ENCODE assay signal across 14 cellular contexts in genomic region chr5:124289122-124289521, GRCh38.
DNase-seq lines count a peak whose midpoint lies in the region; ATAC-seq, FAIRE-seq and TF ChIP-seq lines count a peak whose summit lies in the region.
"Had no signal": no experiment of that assay in that cellular context is flagged by ENCODE, and none has a peak within 500 bp of the region (broad histone marks: within the 10 kb centered on the region; RNA-seq: fewer than 3 reads in every experiment).

No MANE protein-coding gene starts in this region.

- H3K36me3 Mint-ChIP-seq in CD8-positive, alpha-beta T cell, result no peaks in the 10 kb centered on the region
- H3K36me3 Mint-ChIP-seq: stimulated activated memory B cell treated with anti-CD40 and anti-IgM and Interleukin-4, amounts not matched to agents 10 μg/mL and 1 μg/mL and 100 μg/mL, for 72 hours had no signal

- CTCF ChIA-PET in CD8-positive, alpha-beta T cell (lab: Charles Lee), result no interaction called here

- no peaks in the 10 kb centered on the region for H3K4me1 Mint-ChIP-seq in CD8-positive, alpha-beta T cell (ENCODE audit: low read depth)
- H3K4me1 Mint-ChIP-seq: stimulated activated memory B cell treated with anti-CD40 and anti-IgM and Interleukin-4, amounts not matched to agents 10 μg/mL and 1 μg/mL and 100 μg/mL, for 72 hours had no signal

- H3K36me3 ChIP-seq in HUES6 (ENCODE audit: control insufficient read depth, insufficient read depth, low read length), result no peaks in the 10 kb centered on the region
- no peaks in the 10 kb centered on the region for H3K36me3 ChIP-seq in left ventricle myocardium inferior
- no peaks in the 10 kb centered on the region for H3K36me3 ChIP-seq in prostate gland
- H3K36me3 ChIP-seq in CD8-positive, alpha-beta T cell (ENCODE audit: insufficient read depth, low read length), result no peaks in the 10 kb centered on the region

- intact Hi-C loops in left ventricle myocardium inferior (cut with micrococcal nuclease), result no loop called here
- intact Hi-C loops in prostate gland (cut with DNase I), result no loop called here
- intact Hi-C loops in CD8-positive, alpha-beta T cell (cut with DNase I, micrococcal nuclease), result no loop called here

- TF ChIP-seq CTCF in left ventricle myocardium inferior (IDR thresholded peaks at IDR 0.05; ENCODE audit: borderline replicate concordance) (no peak), prostate gland (IDR thresholded peaks at IDR 0.05) (no peak)
- TF ChIP-seq CTCF in CD8-positive, alpha-beta T cell (IDR thresholded peaks at IDR 0.05), result no peak

- WGBS in prostate gland, result 26% methylated on average over 4 of the region's 4 CpGs

- no peak overlapping the region for H3K27ac Mint-ChIP-seq in CD8-positive, alpha-beta T cell
- H3K27ac Mint-ChIP-seq: HFFc6; stimulated activated memory B cell treated with anti-CD40 and anti-IgM and Interleukin-4, amounts not matched to agents 10 μg/mL and 1 μg/mL and 100 μg/mL, for 72 hours had no signal

- POLR2A ChIA-PET in CD8-positive, alpha-beta T cell (lab: Charles Lee), result no interaction called here

- peak overlapping the region; percentile 15 for H3K9ac ChIP-seq in HUES6 (ENCODE audit: low read length)

- no peak overlapping the region for H3K4me3 ChIP-seq in HUES6 (ENCODE audit: low read depth, low read length)
- no peak overlapping the region for H3K4me3 ChIP-seq in left ventricle myocardium inferior
- H3K4me3 ChIP-seq in prostate gland, result no peak overlapping the region
- no peak overlapping the region for H3K4me3 ChIP-seq in CD8-positive, alpha-beta T cell (ENCODE audit: low read depth, low read length)
- H3K4me3 ChIP-seq: coronary artery had no signal

- no peaks in the 10 kb centered on the region for H3K27me3 ChIP-seq in HUES6 (ENCODE audit: control insufficient read depth, insufficient read depth, low read length)
- H3K27me3 ChIP-seq in left ventricle myocardium inferior (ENCODE audit: low read depth), result no peaks in the 10 kb centered on the region
- H3K27me3 ChIP-seq in prostate gland (replicated peaks; ENCODE audit: insufficient read depth), result no peaks in the 10 kb centered on the region
- H3K27me3 ChIP-seq in CD8-positive, alpha-beta T cell (ENCODE audit: insufficient read depth, low read length), result no peaks in the 10 kb centered on the region

- no peak for TF ChIP-seq POLR2A in prostate gland (IDR thresholded peaks at IDR 0.05)
- no peak for TF ChIP-seq POLR2A in GM12891 (IDR thresholded peaks at IDR 0.05; ENCODE audit: low read depth, low read length)

- no peak for ATAC-seq in CD8-positive, alpha-beta T cell
- ATAC-seq: stimulated activated memory B cell treated with anti-CD40 and anti-IgM and Interleukin-4, amounts not matched to agents 10 μg/mL and 1 μg/mL and 100 μg/mL, for 72 hours had no signal

- H3K4me1 ChIP-seq in HUES6 (ENCODE audit: control insufficient read depth, insufficient read depth, low read length) (peaks cover 18% of the 10 kb centered on the region), left ventricle myocardium inferior (peaks cover 24% of the 10 kb centered on the region), prostate gland (replicated peaks) (peaks cover 6% of the 10 kb centered on the region)
- H3K4me1 ChIP-seq in CD8-positive, alpha-beta T cell (ENCODE audit: insufficient read depth, low read length), result no peaks in the 10 kb centered on the region

- no peak for FAIRE-seq in GM12891 (lab: Jason Lieb, UNC)

- no peak overlapping the region for H3K4me3 Mint-ChIP-seq in CD8-positive, alpha-beta T cell
- H3K4me3 Mint-ChIP-seq: HFFc6; stimulated activated memory B cell treated with anti-CD40 and anti-IgM and Interleukin-4, amounts not matched to agents 10 μg/mL and 1 μg/mL and 100 μg/mL, for 72 hours had no signal

- H3K27ac ChIP-seq in HUES6 (ENCODE audit: low read depth, low read length) (no peak overlapping the region; the same call in 1 of the 2 replicates), left ventricle myocardium inferior (replicated peaks) (no peak overlapping the region), prostate gland (peak overlapping the region in 1 of 2 donors; percentile 17)
- no peak overlapping the region for H3K27ac ChIP-seq in CD8-positive, alpha-beta T cell (ENCODE audit: low read depth, low read length)
- H3K27ac ChIP-seq: coronary artery had no signal

- peaks cover 8% of the 10 kb centered on the region for H3K9me3 ChIP-seq in HUES6 (ENCODE audit: control insufficient read depth, insufficient read depth, low read depth, low read length)
- H3K9me3 ChIP-seq in left ventricle myocardium inferior (replicated peaks), result no peaks in the 10 kb centered on the region
- H3K9me3 ChIP-seq in prostate gland, result no peaks in the 10 kb centered on the region
- H3K9me3 ChIP-seq in CD8-positive, alpha-beta T cell (ENCODE audit: low read length), result no peaks in the 10 kb centered on the region

- DNase-seq in SHP77 treated with DMSO at 0.1 percent for 48 hours (lab: John Stamatoyannopoulos, UW), result peak; percentile 2
- peak; percentile 68 for DNase-seq in left ventricle myocardium inferior
- peak; percentile 40 for DNase-seq in prostate gland (ENCODE audit: low spot score)
- DNase-seq in GM12891 (ENCODE audit: insufficient read length, low spot score), result no peak
- DNase-seq in activated naive CD4-positive, alpha-beta T cell treated with anti-CD3 and anti-CD28 coated beads, Interleukin-2, amount 50 U/mL, for 16 hours, result no peak
- DNase-seq in CD8-positive, alpha-beta T cell, result no peak
- DNase-seq: activated CD4-positive, alpha-beta T cell treated with anti-CD3 and anti-CD28 coated beads for 48 hours; activated naive CD4-positive, alpha-beta T cell; HFFc6; Kasumi-1; T-helper 1 cell had no signal

- no peaks in the 10 kb centered on the region for H3K9me3 Mint-ChIP-seq in CD8-positive, alpha-beta T cell
- H3K9me3 Mint-ChIP-seq: stimulated activated memory B cell treated with anti-CD40 and anti-IgM and Interleukin-4, amounts not matched to agents 10 μg/mL and 1 μg/mL and 100 μg/mL, for 72 hours had no signal

- no peaks in the 10 kb centered on the region for H3K27me3 Mint-ChIP-seq in CD8-positive, alpha-beta T cell (ENCODE audit: low read depth)
- H3K27me3 Mint-ChIP-seq: stimulated activated memory B cell treated with anti-CD40 and anti-IgM and Interleukin-4, amounts not matched to agents 10 μg/mL and 1 μg/mL and 100 μg/mL, for 72 hours had no signal

TF ChIP-seq in GM12891, 5 proteins besides CTCF, POLR2A, EP300 and RAD21:
- TF ChIP-seq TAF1 (IDR thresholded peaks at IDR 0.05; ENCODE audit: low read depth, low read length) (no peak), POLR2AphosphoS5 (IDR thresholded peaks at IDR 0.05; ENCODE audit: low read depth, low read length) (no peak), PAX5 (IDR thresholded peaks at IDR 0.05; ENCODE audit: insufficient read depth, low read length, severe bottlenecking) (no peak), POU2F2 (IDR thresholded peaks at IDR 0.05; ENCODE audit: low read depth, low read length) (no peak), SPI1 (IDR thresholded peaks at IDR 0.05; ENCODE audit: low read depth, low read length) (no peak)
TF ChIP-seq in GM12891: peak in this region for 0.

Comparison
In these comparisons a context has a peak if more than half of its experiments do, and no peak if none do; other contexts are left out.
1. DNase-seq: peak in SHP77 treated with DMSO at 0.1 percent for 48 hours (single experiment), left ventricle myocardium inferior (single experiment) and prostate gland (single experiment); none in GM12891 (single experiment), activated naive CD4-positive, alpha-beta T cell treated with anti-CD3 and anti-CD28 coated beads, Interleukin-2, amount 50 U/mL, for 16 hours (single experiment) and CD8-positive, alpha-beta T cell (0 of 7).